In the genomic region with DNA sequence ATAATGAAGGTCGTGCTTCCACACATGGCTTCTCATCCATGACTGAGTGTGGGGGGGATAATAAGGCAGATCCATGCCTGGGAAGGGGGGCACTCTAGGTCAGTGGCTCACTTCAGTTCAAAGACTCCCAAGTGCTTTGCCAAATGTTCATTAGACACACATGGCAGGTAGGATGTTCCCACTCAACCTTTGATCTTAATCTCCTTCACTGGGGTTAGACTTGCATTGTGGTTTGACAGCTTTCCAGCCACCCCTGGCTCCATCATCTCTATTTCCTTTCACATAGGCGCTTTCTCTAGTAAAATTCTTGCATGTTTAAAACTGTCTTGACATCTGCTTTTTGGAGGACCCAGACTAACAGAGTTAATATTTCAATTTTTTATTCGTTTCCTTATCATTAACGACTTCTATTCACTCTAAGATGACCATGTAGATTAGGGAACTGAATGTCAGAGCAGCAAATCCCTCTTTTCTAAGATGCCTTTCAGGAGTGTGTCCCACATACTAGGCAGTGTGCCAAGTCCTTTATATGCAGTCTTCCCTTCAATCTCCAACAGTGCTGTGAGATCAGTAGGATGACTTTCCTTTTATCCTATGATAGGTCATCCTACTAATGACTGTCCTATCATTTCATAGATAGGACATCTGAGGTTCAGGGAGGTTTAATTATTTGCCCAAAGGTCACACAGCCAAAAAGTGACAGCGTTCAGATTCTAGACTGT, we compare ENCODE assay signal across 2 cellular contexts.
TF ChIP-seq lines count a peak whose summit lies in the region.

No MANE protein-coding gene starts in this region.

TF ChIP-seq in HepG2, 621 proteins besides CTCF, POLR2A, EP300 and RAD21:
- TF ChIP-seq HNRNPLL (IDR thresholded peaks at IDR 0.05; ENCODE audit: low read depth, low read length, poor library complexity, severe bottlenecking) = no peak
- peak; percentile 87; the same call in 1 of the 2 replicates for TF ChIP-seq ZNF614 (CRISPR knock-in tag; IDR thresholded peaks at IDR 0.05; ENCODE audit: borderline replicate concordance)

TF ChIP-seq in WTC11, 78 proteins besides CTCF, POLR2A, EP300 and RAD21:
- TF ChIP-seq ELF4 (CRISPR knock-in tag; IDR thresholded peaks at IDR 0.05; ENCODE audit: low read depth) (no peak), NR2C2 (CRISPR knock-in tag; IDR thresholded peaks at IDR 0.05) (no peak), GABPB1 (CRISPR knock-in tag; IDR thresholded peaks at IDR 0.05) (no peak), HMGA2 (CRISPR knock-in tag; IDR thresholded peaks at IDR 0.05) (no peak), FOXP1 (CRISPR knock-in tag; IDR thresholded peaks at IDR 0.05; ENCODE audit: borderline replicate concordance) (no peak), GTF2I (CRISPR knock-in tag; conservative IDR thresholded peaks at IDR 0.05) (no peak), NFYB (CRISPR knock-in tag; conservative IDR thresholded peaks at IDR 0.05; ENCODE audit: low read depth) (no peak), ZNF219 (CRISPR knock-in tag; IDR thresholded peaks at IDR 0.05; ENCODE audit: borderline replicate concordance) (no peak), CBFB (CRISPR knock-in tag; IDR thresholded peaks at IDR 0.05; ENCODE audit: low read depth) (no peak), IRF2 (CRISPR knock-in tag; IDR thresholded peaks at IDR 0.05; ENCODE audit: borderline replicate concordance, low read depth) (no peak), CREB1 (CRISPR knock-in tag; IDR thresholded peaks at IDR 0.05) (no peak), RORB (CRISPR knock-in tag; IDR thresholded peaks at IDR 0.05) (no peak)
- TF ChIP-seq, protein P1, sequence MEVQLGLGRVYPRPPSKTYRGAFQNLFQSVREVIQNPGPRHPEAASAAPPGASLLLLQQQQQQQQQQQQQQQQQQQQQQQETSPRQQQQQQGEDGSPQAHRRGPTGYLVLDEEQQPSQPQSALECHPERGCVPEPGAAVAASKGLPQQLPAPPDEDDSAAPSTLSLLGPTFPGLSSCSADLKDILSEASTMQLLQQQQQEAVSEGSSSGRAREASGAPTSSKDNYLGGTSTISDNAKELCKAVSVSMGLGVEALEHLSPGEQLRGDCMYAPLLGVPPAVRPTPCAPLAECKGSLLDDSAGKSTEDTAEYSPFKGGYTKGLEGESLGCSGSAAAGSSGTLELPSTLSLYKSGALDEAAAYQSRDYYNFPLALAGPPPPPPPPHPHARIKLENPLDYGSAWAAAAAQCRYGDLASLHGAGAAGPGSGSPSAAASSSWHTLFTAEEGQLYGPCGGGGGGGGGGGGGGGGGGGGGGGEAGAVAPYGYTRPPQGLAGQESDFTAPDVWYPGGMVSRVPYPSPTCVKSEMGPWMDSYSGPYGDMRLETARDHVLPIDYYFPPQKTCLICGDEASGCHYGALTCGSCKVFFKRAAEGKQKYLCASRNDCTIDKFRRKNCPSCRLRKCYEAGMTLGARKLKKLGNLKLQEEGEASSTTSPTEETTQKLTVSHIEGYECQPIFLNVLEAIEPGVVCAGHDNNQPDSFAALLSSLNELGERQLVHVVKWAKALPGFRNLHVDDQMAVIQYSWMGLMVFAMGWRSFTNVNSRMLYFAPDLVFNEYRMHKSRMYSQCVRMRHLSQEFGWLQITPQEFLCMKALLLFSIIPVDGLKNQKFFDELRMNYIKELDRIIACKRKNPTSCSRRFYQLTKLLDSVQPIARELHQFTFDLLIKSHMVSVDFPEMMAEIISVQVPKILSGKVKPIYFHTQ (CRISPR knock-in tag; IDR thresholded peaks at IDR 0.05) = no peak
- TF ChIP-seq, protein P2, sequence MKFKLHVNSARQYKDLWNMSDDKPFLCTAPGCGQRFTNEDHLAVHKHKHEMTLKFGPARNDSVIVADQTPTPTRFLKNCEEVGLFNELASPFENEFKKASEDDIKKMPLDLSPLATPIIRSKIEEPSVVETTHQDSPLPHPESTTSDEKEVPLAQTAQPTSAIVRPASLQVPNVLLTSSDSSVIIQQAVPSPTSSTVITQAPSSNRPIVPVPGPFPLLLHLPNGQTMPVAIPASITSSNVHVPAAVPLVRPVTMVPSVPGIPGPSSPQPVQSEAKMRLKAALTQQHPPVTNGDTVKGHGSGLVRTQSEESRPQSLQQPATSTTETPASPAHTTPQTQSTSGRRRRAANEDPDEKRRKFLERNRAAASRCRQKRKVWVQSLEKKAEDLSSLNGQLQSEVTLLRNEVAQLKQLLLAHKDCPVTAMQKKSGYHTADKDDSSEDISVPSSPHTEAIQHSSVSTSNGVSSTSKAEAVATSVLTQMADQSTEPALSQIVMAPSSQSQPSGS (CRISPR knock-in tag; IDR thresholded peaks at IDR 0.05; ENCODE audit: borderline replicate concordance, low read depth) = no peak
- TF ChIP-seq, protein P3, sequence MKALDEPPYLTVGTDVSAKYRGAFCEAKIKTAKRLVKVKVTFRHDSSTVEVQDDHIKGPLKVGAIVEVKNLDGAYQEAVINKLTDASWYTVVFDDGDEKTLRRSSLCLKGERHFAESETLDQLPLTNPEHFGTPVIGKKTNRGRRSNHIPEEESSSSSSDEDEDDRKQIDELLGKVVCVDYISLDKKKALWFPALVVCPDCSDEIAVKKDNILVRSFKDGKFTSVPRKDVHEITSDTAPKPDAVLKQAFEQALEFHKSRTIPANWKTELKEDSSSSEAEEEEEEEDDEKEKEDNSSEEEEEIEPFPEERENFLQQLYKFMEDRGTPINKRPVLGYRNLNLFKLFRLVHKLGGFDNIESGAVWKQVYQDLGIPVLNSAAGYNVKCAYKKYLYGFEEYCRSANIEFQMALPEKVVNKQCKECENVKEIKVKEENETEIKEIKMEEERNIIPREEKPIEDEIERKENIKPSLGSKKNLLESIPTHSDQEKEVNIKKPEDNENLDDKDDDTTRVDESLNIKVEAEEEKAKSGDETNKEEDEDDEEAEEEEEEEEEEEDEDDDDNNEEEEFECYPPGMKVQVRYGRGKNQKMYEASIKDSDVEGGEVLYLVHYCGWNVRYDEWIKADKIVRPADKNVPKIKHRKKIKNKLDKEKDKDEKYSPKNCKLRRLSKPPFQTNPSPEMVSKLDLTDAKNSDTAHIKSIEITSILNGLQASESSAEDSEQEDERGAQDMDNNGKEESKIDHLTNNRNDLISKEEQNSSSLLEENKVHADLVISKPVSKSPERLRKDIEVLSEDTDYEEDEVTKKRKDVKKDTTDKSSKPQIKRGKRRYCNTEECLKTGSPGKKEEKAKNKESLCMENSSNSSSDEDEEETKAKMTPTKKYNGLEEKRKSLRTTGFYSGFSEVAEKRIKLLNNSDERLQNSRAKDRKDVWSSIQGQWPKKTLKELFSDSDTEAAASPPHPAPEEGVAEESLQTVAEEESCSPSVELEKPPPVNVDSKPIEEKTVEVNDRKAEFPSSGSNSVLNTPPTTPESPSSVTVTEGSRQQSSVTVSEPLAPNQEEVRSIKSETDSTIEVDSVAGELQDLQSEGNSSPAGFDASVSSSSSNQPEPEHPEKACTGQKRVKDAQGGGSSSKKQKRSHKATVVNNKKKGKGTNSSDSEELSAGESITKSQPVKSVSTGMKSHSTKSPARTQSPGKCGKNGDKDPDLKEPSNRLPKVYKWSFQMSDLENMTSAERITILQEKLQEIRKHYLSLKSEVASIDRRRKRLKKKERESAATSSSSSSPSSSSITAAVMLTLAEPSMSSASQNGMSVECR (CRISPR knock-in tag; IDR thresholded peaks at IDR 0.05; ENCODE audit: borderline replicate concordance) = no peak
- TF ChIP-seq, protein P4, sequence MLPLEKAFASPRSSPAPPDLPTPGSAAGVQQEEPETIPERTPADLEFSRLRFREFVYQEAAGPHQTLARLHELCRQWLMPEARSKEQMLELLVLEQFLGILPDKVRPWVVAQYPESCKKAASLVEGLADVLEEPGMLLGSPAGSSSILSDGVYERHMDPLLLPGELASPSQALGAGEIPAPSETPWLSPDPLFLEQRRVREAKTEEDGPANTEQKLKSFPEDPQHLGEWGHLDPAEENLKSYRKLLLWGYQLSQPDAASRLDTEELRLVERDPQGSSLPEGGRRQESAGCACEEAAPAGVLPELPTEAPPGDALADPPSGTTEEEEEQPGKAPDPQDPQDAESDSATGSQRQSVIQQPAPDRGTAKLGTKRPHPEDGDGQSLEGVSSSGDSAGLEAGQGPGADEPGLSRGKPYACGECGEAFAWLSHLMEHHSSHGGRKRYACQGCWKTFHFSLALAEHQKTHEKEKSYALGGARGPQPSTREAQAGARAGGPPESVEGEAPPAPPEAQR (CRISPR knock-in tag; IDR thresholded peaks at IDR 0.05) = no peak
